Comparison of ENCODE assay signal across 8 cellular contexts in the genomic region with DNA sequence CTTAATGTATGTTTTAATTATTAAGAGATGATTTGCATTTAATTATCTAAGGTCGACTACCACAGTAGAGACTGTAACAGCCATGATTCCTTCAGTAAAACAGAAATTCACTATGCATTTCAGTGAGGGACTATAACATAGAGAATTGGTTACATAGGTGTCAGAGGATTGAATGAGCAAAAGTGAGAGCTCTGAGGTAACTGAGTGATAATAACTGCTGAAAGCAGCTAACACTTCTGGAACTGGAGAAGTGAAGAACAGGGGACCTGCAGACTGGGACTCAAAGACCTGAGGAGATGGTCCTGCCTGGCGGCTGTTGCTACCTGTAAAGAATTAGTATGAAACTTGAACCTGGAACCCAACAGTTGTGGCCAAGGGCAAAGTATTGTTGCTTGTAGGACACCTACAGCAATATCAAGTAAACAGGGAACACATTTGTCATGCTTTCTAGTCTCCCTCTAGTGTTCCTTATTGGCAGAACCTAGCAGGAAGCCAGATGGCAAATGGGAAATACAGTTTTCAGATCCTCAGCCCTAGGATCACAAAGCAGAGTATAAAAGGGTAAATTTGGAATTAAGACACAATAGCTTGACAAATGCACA.
DNase-seq lines count a peak whose midpoint lies in the region; ATAC-seq and TF ChIP-seq lines count a peak whose summit lies in the region.
"Had no signal": no experiment of that assay in that cellular context is flagged by ENCODE, and none has a peak within 500 bp of the region (broad histone marks: within the 10 kb centered on the region; RNA-seq: fewer than 3 reads in every experiment).

No MANE protein-coding gene starts in this region.

- no peaks in the 10 kb centered on the region for H3K9me3 ChIP-seq in GM23248 (ENCODE audit: low read depth)
- H3K9me3 ChIP-seq in SJCRH30 (replicated peaks), result no peaks in the 10 kb centered on the region
- H3K9me3 ChIP-seq in spleen, result no peaks in the 10 kb centered on the region

- 93 to 97% methylated on average over 2 of the region's 2 CpGs for WGBS in GM23248 (ENCODE audit: low coverage in 1 of 2, low lambda C conversion rate in 2 of 2, missing lambda C conversion rate in 2 of 2), 2 experiments
- WGBS in spleen, 5 donors, result 77 to 88% (median 83%) methylated on average over 2 of the region's 2 CpGs

- H3K27me3 ChIP-seq in GM23248 (replicated peaks; ENCODE audit: insufficient read depth), result no peaks in the 10 kb centered on the region
- H3K27me3 ChIP-seq in SJCRH30, result no peaks in the 10 kb centered on the region
- H3K27me3 ChIP-seq in spleen (replicated peaks in 1 of 7), result no peaks in the 10 kb centered on the region

- H4K20me1 ChIP-seq in GM23248 (ENCODE audit: insufficient read depth), result no peaks in the 10 kb centered on the region

- no peaks in the 10 kb centered on the region for H3K9me2 ChIP-seq in GM23248 (ENCODE audit: insufficient read depth)

- H3K27me3 Mint-ChIP-seq in activated CD8-positive, alpha-beta memory T cell treated with anti-CD3 and anti-CD28 coated beads, Interleukin-2, amount 10 ng/mL, durations not matched to agents 7 days and 5 days, result no peaks in the 10 kb centered on the region

- peaks cover 1% of the 10 kb centered on the region for H3K36me3 Mint-ChIP-seq in activated CD8-positive, alpha-beta memory T cell treated with anti-CD3 and anti-CD28 coated beads, Interleukin-2, amount 10 ng/mL, durations not matched to agents 7 days and 5 days
- H3K36me3 Mint-ChIP-seq: activated naive CD4-positive, alpha-beta T cell treated with anti-CD3 and anti-CD28 coated beads, Interleukin-2, amount 50 U/mL, for 72 hours had no signal

- TF ChIP-seq CTCF in GM10248 (IDR thresholded peaks at IDR 0.05; ENCODE audit: control extremely low read depth, extremely low read depth, low read depth, missing control alignments) (peak; percentile 40), spleen (IDR thresholded peaks at IDR 0.05 in 8 of 11, conservative IDR thresholded peaks at IDR 0.05 in 3 of 11) (peak in 7 of 11 experiments; percentile 28 to 57 (median 40))

- H3K27ac ChIP-seq in GM23248, result no peak overlapping the region
- no peak overlapping the region for H3K27ac ChIP-seq in SJCRH30
- H3K27ac ChIP-seq in spleen, result no peak overlapping the region

- intact Hi-C loops in spleen (cut with DNase I; ENCODE audit: low total_unique reads), result no loop called here

- H3K79me2 ChIP-seq in GM23248 (ENCODE audit: insufficient read depth), result no peaks in the 10 kb centered on the region

- in situ Hi-C loops in GM23248 (cut with MboI), result no loop called here

- peaks cover 2% of the 10 kb centered on the region for H3K4me1 Mint-ChIP-seq in activated CD8-positive, alpha-beta memory T cell treated with anti-CD3 and anti-CD28 coated beads, Interleukin-2, amount 10 ng/mL, durations not matched to agents 7 days and 5 days

- no peaks in the 10 kb centered on the region for H3K9me3 Mint-ChIP-seq in activated CD8-positive, alpha-beta memory T cell treated with anti-CD3 and anti-CD28 coated beads, Interleukin-2, amount 10 ng/mL, durations not matched to agents 7 days and 5 days (ENCODE audit: low read depth)
- H3K9me3 Mint-ChIP-seq: activated naive CD4-positive, alpha-beta T cell treated with anti-CD3 and anti-CD28 coated beads, Interleukin-2, amount 50 U/mL, for 72 hours had no signal

- H3K4me3 ChIP-seq in GM23248, result no peak overlapping the region
- H3K4me3 ChIP-seq in SJCRH30, result no peak overlapping the region
- H3K4me3 ChIP-seq in spleen, result no peak overlapping the region

- H3K4me1 ChIP-seq in GM23248 (ENCODE audit: insufficient read depth) (no peaks in the 10 kb centered on the region), SJCRH30 (no peaks in the 10 kb centered on the region), spleen (peaks cover 0 to 21% (median 2%) of the 10 kb centered on the region in 6 donors)

- H3K27ac Mint-ChIP-seq in activated CD8-positive, alpha-beta memory T cell treated with anti-CD3 and anti-CD28 coated beads, Interleukin-2, amount 10 ng/mL, durations not matched to agents 7 days and 5 days, result no peak overlapping the region
- H3K27ac Mint-ChIP-seq: activated naive CD4-positive, alpha-beta T cell treated with anti-CD3 and anti-CD28 coated beads, Interleukin-2, amount 50 U/mL, for 72 hours had no signal

- POLR2A ChIA-PET in GM10248 (lab: Yijun Ruan, JAX), result no interaction called here

- H3F3A ChIP-seq in GM23248 (ENCODE audit: insufficient read depth), result no peaks in the 10 kb centered on the region

- DNase-seq in GM10248 (ENCODE audit: extremely low spot score) (peak; percentile 25), GM23248 (peak; percentile 50), Kasumi-1 (lab: John Stamatoyannopoulos, UW) (peak; percentile 48 to 81), SJCRH30 (peak; percentile 4 to 63), germinal center (ENCODE audit: low spot score) (peak; percentile 8), spleen (no peak)
- DNase-seq in activated CD8-positive, alpha-beta memory T cell treated with anti-CD3 and anti-CD28 coated beads, Interleukin-2, amount 10 ng/mL, durations not matched to agents 7 days and 5 days, result no peak

- no peak overlapping the region for H2AFZ ChIP-seq in GM23248

- CTCF ChIA-PET in GM10248 (lab: Yijun Ruan, JAX), result interaction anchor here (0.7 to 1.8 kb wide), 6 partner anchors 9 to 110 kb away, joined by 3 to 8 read pairs (median 5); partner anchors contain the start of gene HS2ST1
- CTCF ChIA-PET in activated CD8-positive, alpha-beta memory T cell treated with anti-CD3 and anti-CD28 coated beads, Interleukin-2, amount 10 ng/mL, durations not matched to agents 7 days and 5 days (lab: Charles Lee), result no interaction called here

- no peak for ATAC-seq in activated CD8-positive, alpha-beta memory T cell treated with anti-CD3 and anti-CD28 coated beads, Interleukin-2, amount 10 ng/mL, durations not matched to agents 7 days and 5 days

- no peak overlapping the region for H3K4me2 ChIP-seq in GM23248 (ENCODE audit: unreplicated experiment)

- TF ChIP-seq POLR2A in spleen (IDR thresholded peaks at IDR 0.05), result no peak

- no peak overlapping the region for H3K4me3 Mint-ChIP-seq in activated CD8-positive, alpha-beta memory T cell treated with anti-CD3 and anti-CD28 coated beads, Interleukin-2, amount 10 ng/mL, durations not matched to agents 7 days and 5 days

- no peaks in the 10 kb centered on the region for H3K36me3 ChIP-seq in GM23248 (ENCODE audit: low read depth)
- no peaks in the 10 kb centered on the region for H3K36me3 ChIP-seq in SJCRH30
- no peaks in the 10 kb centered on the region for H3K36me3 ChIP-seq in spleen

- no peak overlapping the region for H3K9ac ChIP-seq in GM23248

Comparison
In these comparisons a context has a peak if more than half of its experiments do, and no peak if none do; other contexts are left out.
1. DNase-seq: peak in GM10248 (single experiment), GM23248 (single experiment), Kasumi-1 (2 of 2), SJCRH30 (2 of 2) and germinal center (single experiment); none in spleen (single experiment) and activated CD8-positive, alpha-beta memory T cell treated with anti-CD3 and anti-CD28 coated beads, Interleukin-2, amount 10 ng/mL, durations not matched to agents 7 days and 5 days (single experiment).